Comparison of ENCODE assay signal across 1 cellular context in the genomic region with DNA sequence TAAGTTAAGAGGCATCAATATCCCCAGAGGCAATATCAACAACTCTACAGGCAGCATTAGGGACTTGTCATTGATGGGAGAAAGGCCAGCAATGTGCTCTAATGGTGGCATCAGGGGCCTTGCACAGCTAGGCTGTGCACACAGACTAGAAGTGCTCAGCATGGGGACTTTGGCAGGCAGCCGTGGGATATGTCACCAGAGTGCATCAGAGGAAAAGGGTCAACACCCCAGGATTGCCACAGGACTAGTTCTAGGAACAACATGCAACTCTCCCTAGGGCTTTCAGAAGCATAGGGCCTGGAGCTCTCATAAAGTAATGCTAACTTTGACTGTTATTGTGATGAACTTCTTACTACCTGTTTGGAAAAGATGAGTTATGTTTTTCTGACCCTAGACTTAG.
TF ChIP-seq lines count a peak whose summit lies in the region.

No MANE protein-coding gene starts in this region.

TF ChIP-seq in K562, 482 proteins besides CTCF, POLR2A, EP300 and RAD21:
- TF ChIP-seq RBBP5 (IDR thresholded peaks at IDR 0.05; ENCODE audit: borderline replicate concordance, insufficient read depth, low read length, poor library complexity, severe bottlenecking) (no peak), GTF2A2 (tag; IDR thresholded peaks at IDR 0.05) (no peak), NFATC3 (IDR thresholded peaks at IDR 0.05) (no peak), SAFB2 (IDR thresholded peaks at IDR 0.05; ENCODE audit: borderline replicate concordance, low read depth, low read length, severe bottlenecking) (no peak), EHMT2 (IDR thresholded peaks at IDR 0.05) (no peak), L3MBTL2 (IDR thresholded peaks at IDR 0.05) (no peak), NFYB (IDR thresholded peaks at IDR 0.05; ENCODE audit: extremely low read depth, insufficient read length) (no peak), NBN (IDR thresholded peaks at IDR 0.05; ENCODE audit: low read depth) (no peak), BRD9 (IDR thresholded peaks at IDR 0.05; ENCODE audit: low read depth, partially characterized antibody) (no peak), NFE2 (IDR thresholded peaks at IDR 0.05; ENCODE audit: low read depth) (no peak), BCL6 (CRISPR knock-in tag; IDR thresholded peaks at IDR 0.05) (no peak), MAZ (CRISPR knock-in tag; conservative IDR thresholded peaks at IDR 0.05 in 1 of 2, IDR thresholded peaks at IDR 0.05 in 1 of 2) (no peak), DDX20 (tag; IDR thresholded peaks at IDR 0.05; ENCODE audit: low read depth) (no peak), FOXJ2 (tag; IDR thresholded peaks at IDR 0.05) (no peak), PHTF2 (CRISPR knock-in tag; IDR thresholded peaks at IDR 0.05) (no peak), NELFE (IDR thresholded peaks at IDR 0.05; ENCODE audit: insufficient read depth, insufficient read length) (no peak), NUFIP1 (IDR thresholded peaks at IDR 0.05; ENCODE audit: partially characterized antibody) (no peak)
TF ChIP-seq in K562: peak in this region for 0.
